17 cellular contexts compared by ENCODE assay signal in genomic region chr1:83747853-83748482, GRCh38.
"Had no signal": no experiment of that assay in that cellular context is flagged by ENCODE, and none has a peak within 500 bp of the region (broad histone marks: within the 10 kb centered on the region; RNA-seq: fewer than 3 reads in every experiment).

No MANE protein-coding gene starts in this region.

- H3K4me3 ChIP-seq: colonic mucosa, left ventricle myocardium inferior, psoas muscle, sigmoid colon, spleen had no signal

- H3K4me1 Mint-ChIP-seq: activated CD4-positive, alpha-beta T cell treated with anti-CD3 and anti-CD28 coated beads for 36 hours; natural killer cell; stimulated activated naive CD8-positive, alpha-beta T cell treated with anti-CD3 and anti-CD28 coated beads, Interleukin-15, amount 100 ng/mL, for 72 hours had no signal

- H3K27ac Mint-ChIP-seq: activated CD4-positive, alpha-beta T cell treated with anti-CD3 and anti-CD28 coated beads for 36 hours; activated CD8-positive, alpha-beta T cell treated with anti-CD3 and anti-CD28 coated beads for 36 hours; activated naive CD4-positive, alpha-beta T cell treated with anti-CD3 and anti-CD28 coated beads, Interleukin-2, amount 50 U/mL, for 72 hours; brain; natural killer cell; stimulated activated naive CD8-positive, alpha-beta T cell treated with anti-CD3 and anti-CD28 coated beads, Interleukin-15, amount 100 ng/mL, for 72 hours had no signal

- H3K9me3 Mint-ChIP-seq: activated CD8-positive, alpha-beta T cell treated with anti-CD3 and anti-CD28 coated beads for 36 hours; activated naive CD4-positive, alpha-beta T cell treated with anti-CD3 and anti-CD28 coated beads, Interleukin-2, amount 50 U/mL, for 72 hours; activated T-cell treated with anti-CD3 and anti-CD28 coated beads, Interleukin-2, amount 50 U/mL, for 4 hours; brain had no signal

- H3K4me3 Mint-ChIP-seq: activated CD4-positive, alpha-beta T cell treated with anti-CD3 and anti-CD28 coated beads for 36 hours; activated CD8-positive, alpha-beta T cell treated with anti-CD3 and anti-CD28 coated beads for 36 hours; activated T-cell treated with anti-CD3 and anti-CD28 coated beads, Interleukin-2, amount 50 U/mL, for 4 hours; brain; natural killer cell; stimulated activated naive CD8-positive, alpha-beta T cell treated with anti-CD3 and anti-CD28 coated beads, Interleukin-15, amount 100 ng/mL, for 72 hours had no signal

- ATAC-seq: activated CD4-positive, alpha-beta T cell treated with anti-CD3 and anti-CD28 coated beads for 36 hours; activated CD8-positive, alpha-beta T cell treated with anti-CD3 and anti-CD28 coated beads for 36 hours; activated naive CD4-positive, alpha-beta T cell treated with anti-CD3 and anti-CD28 coated beads, Interleukin-2, amount 50 U/mL, for 72 hours; activated T-cell treated with anti-CD3 and anti-CD28 coated beads, Interleukin-2, amount 50 U/mL, for 4 hours; esophagus mucosa; natural killer cell; psoas muscle; stimulated activated naive CD8-positive, alpha-beta T cell treated with anti-CD3 and anti-CD28 coated beads, Interleukin-15, amount 100 ng/mL, for 72 hours had no signal

- DNase-seq: activated CD4-positive, alpha-beta T cell treated with anti-CD3 and anti-CD28 coated beads for 36 hours; activated CD8-positive, alpha-beta T cell treated with anti-CD3 and anti-CD28 coated beads for 36 hours; activated effector memory CD4-positive, alpha-beta T cell treated with Interleukin-2 at 50 U/mL for 16 hours; activated T-cell treated with anti-CD3 and anti-CD28 coated beads, Interleukin-2, amount 50 U/mL, for 4 hours; amniotic stem cell; central memory CD4-positive, alpha-beta T cell; colonic mucosa; left ventricle myocardium inferior; natural killer cell; psoas muscle; sigmoid colon; spleen; stimulated activated naive CD8-positive, alpha-beta T cell treated with anti-CD3 and anti-CD28 coated beads, Interleukin-15, amount 100 ng/mL, for 72 hours had no signal

- H3K27me3 ChIP-seq: colonic mucosa, sigmoid colon, spleen had no signal

- H3K27me3 Mint-ChIP-seq: activated CD4-positive, alpha-beta T cell treated with anti-CD3 and anti-CD28 coated beads for 36 hours; activated CD8-positive, alpha-beta T cell treated with anti-CD3 and anti-CD28 coated beads for 36 hours; brain; stimulated activated naive CD8-positive, alpha-beta T cell treated with anti-CD3 and anti-CD28 coated beads, Interleukin-15, amount 100 ng/mL, for 72 hours had no signal

- H3K27ac ChIP-seq: colonic mucosa, left ventricle myocardium inferior, psoas muscle, sigmoid colon, spleen had no signal

- H3K4me1 ChIP-seq: colonic mucosa, left ventricle myocardium inferior, psoas muscle, sigmoid colon, spleen had no signal

- FAIRE-seq: keratinocyte had no signal

- H3K36me3 ChIP-seq: colonic mucosa, left ventricle myocardium inferior, sigmoid colon, spleen had no signal

- H3K36me3 Mint-ChIP-seq: activated naive CD4-positive, alpha-beta T cell treated with anti-CD3 and anti-CD28 coated beads, Interleukin-2, amount 50 U/mL, for 72 hours; brain; natural killer cell had no signal

- H3K9me3 ChIP-seq: colonic mucosa, left ventricle myocardium inferior, psoas muscle, sigmoid colon had no signal
